In the genomic region with DNA sequence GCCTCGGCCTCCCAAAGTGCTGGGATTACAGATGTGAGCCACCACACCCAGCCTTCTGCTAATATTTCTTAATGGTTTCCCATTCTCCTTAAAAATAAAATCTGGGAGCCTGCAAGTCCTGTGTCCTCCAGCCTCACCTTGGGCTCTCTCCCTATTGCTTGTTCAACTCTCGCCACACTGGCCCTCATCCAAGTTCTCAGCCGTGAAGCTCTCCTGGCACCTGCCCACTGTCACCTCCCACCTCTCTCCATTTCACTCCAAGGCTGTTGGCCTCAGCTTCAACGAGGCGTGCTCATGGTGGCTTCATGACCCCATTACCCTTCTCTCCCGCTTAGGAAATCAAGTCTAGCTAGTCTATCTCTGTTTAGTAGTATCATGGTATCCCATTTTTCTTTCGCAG, we compare ENCODE assay signal across 13 cellular contexts. TPM values are rescaled to one million over a fixed set of nuclear protein-coding genes. Genes with fewer than 3 reads are reported as not detected.
DNase-seq lines count a peak whose midpoint lies in the region; ATAC-seq and TF ChIP-seq lines count a peak whose summit lies in the region.
"Had no signal": no experiment of that assay in that cellular context is flagged by ENCODE, and none has a peak within 500 bp of the region (broad histone marks: within the 10 kb centered on the region; RNA-seq: fewer than 3 reads in every experiment).

No MANE protein-coding gene starts in this region.

- peaks cover 9% of the 10 kb centered on the region for H3K4me1 ChIP-seq in parathyroid adenoma
- H3K4me1 ChIP-seq: Caco-2, HAP-1 had no signal

- H3K27me3 ChIP-seq in parathyroid adenoma (ENCODE audit: control insufficient read depth, insufficient read depth, low read length) = no peaks in the 10 kb centered on the region

- no peaks in the 10 kb centered on the region for H3K9me3 ChIP-seq in parathyroid adenoma (ENCODE audit: control insufficient read depth, low read length)
- H3K9me3 ChIP-seq: Caco-2, HAP-1 had no signal

- H3K4me2 ChIP-seq in parathyroid adenoma (ENCODE audit: low read length) = peak overlapping the region; percentile 43

- H3K79me2 ChIP-seq in parathyroid adenoma = no peaks in the 10 kb centered on the region

- peak overlapping the region; percentile 51 for H2AFZ ChIP-seq in parathyroid adenoma

- DNase-seq in DMS53 (lab: John Stamatoyannopoulos, UW) (peak; percentile 20), DMS53 treated with DMSO at 0.1 percent for 48 hours (lab: John Stamatoyannopoulos, UW; ENCODE audit: unreplicated experiment) (no peak), Right ventricle myocardium inferior (ENCODE audit: missing footprints) (no peak), cardiac septum (ENCODE audit: low spot score) (no peak), left ventricle myocardium superior (peak; percentile 62), kidney tubule cell (ENCODE audit: low spot score) (no peak), GM19238 (ENCODE audit: insufficient read length, low spot score) (no peak)
- DNase-seq: Caco-2; CD8-positive, alpha-beta memory T cell; GF-D8 had no signal

- no peak overlapping the region for H3K9ac ChIP-seq in parathyroid adenoma

- no peak for TF ChIP-seq CTCF in parathyroid adenoma (IDR thresholded peaks at IDR 0.05)

- peak overlapping the region; percentile 25 for H3K27ac ChIP-seq in parathyroid adenoma
- H3K27ac ChIP-seq: 22Rv1 had no signal

- intact Hi-C loops in Right ventricle myocardium inferior (cut with DNase I) (no loop called here), cardiac septum (cut with DNase I) (no loop called here), left ventricle myocardium superior (cut with micrococcal nuclease) (no loop called here)

- no peak overlapping the region for H3K4me3 ChIP-seq in parathyroid adenoma (ENCODE audit: low read depth, low read length)
- H3K4me3 ChIP-seq: HAP-1 had no signal

- peak; percentile 49 for ATAC-seq in Right ventricle myocardium inferior
- ATAC-seq in left ventricle myocardium superior = peak; percentile 75

- H3K36me3 ChIP-seq in parathyroid adenoma (ENCODE audit: control insufficient read depth, insufficient read depth, low read length) = no peaks in the 10 kb centered on the region
- H3K36me3 ChIP-seq: HAP-1 had no signal

RNA-seq across cellular contexts. Expression of a gene that starts 9.5 kb away (rescaled TPM):
- total RNA-seq in Right ventricle myocardium inferior (20.3 TPM), cardiac septum (0.75 TPM), left ventricle myocardium superior (18.8 TPM)
- total RNA-seq: Caco-2; CD8-positive, alpha-beta memory T cell had no signal

Comparison
In these comparisons a context has a peak if more than half of its experiments do, and no peak if none do; other contexts are left out.
1. DNase-seq: peak in DMS53 (single experiment) and left ventricle myocardium superior (single experiment); none in DMS53 treated with DMSO at 0.1 percent for 48 hours (single experiment), Right ventricle myocardium inferior (single experiment), cardiac septum (single experiment), kidney tubule cell (single experiment) and GM19238 (single experiment).
2. RNA of a gene that starts 9.5 kb away (total RNA-seq): 20.3 TPM in Right ventricle myocardium inferior (single experiment) and 18.8 TPM in left ventricle myocardium superior (single experiment); 0.75 TPM in cardiac septum (single experiment); every median in the first group is over 10 times any median in the second.